Comparison of ENCODE assay signal across 18 cellular contexts in the genomic region with DNA sequence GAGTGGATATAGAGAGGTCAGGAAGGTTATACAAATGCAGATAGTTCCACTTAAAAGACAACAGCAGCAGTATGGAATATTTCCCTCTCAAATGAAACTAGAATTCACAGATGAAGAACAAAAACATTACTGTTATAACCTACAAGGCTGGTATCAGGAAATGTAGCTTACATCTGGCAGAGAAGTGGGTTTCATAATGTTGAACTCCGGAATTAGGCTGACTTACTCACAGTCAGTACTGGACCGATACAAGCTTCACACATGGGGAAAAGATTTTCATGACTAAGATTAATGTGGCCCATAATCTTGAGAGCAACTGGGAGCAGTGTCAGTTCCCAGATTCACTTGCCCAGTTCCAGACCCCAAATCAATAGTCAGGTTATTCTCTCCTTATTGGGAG.
DNase-seq lines count a peak whose midpoint lies in the region; ATAC-seq and TF ChIP-seq lines count a peak whose summit lies in the region.
"Had no signal": no experiment of that assay in that cellular context is flagged by ENCODE, and none has a peak within 500 bp of the region (broad histone marks: within the 10 kb centered on the region; RNA-seq: fewer than 3 reads in every experiment).

No MANE protein-coding gene starts in this region.

- no peaks in the 10 kb centered on the region for H3K9me3 Mint-ChIP-seq in GM23338

- intact Hi-C loops in mammary epithelial cell (cut with micrococcal nuclease) (loop anchor here (10.0 kb wide), 1 partner anchor 594 kb away; no protein-coding TSS in a partner anchor), adrenal gland (cut with DNase I) (no loop called here), spleen (cut with DNase I; ENCODE audit: low total_unique reads) (no loop called here)

- H4K20me1 ChIP-seq in GM23338 (replicated peaks; ENCODE audit: insufficient read depth) (no peaks in the 10 kb centered on the region), mammary epithelial cell (ENCODE audit: insufficient read depth, low read length) (no peaks in the 10 kb centered on the region)

- H3F3A ChIP-seq in GM23338 (replicated peaks; ENCODE audit: low read depth) = no peaks in the 10 kb centered on the region

- no peaks in the 10 kb centered on the region for H3K79me2 ChIP-seq in GM23338 (replicated peaks; ENCODE audit: insufficient read depth)
- H3K79me2 ChIP-seq in mammary epithelial cell (ENCODE audit: insufficient read depth, low read length) = no peaks in the 10 kb centered on the region

- peak overlapping the region; percentile 66 for H3K4me2 ChIP-seq in GM23338
- H3K4me2 ChIP-seq in mammary epithelial cell (ENCODE audit: insufficient read depth, low read depth, low read length) = no peak overlapping the region

- CTCF ChIA-PET in mammary epithelial cell (lab: Charles Lee; ENCODE audit: low non-redundant PET) = no interaction called here

- H3K9me2 ChIP-seq in GM23338 (ENCODE audit: insufficient read depth) = peaks cover 9% of the 10 kb centered on the region; the same call in 1 of the 2 replicates

- H3K27ac ChIP-seq in GM23338 (ENCODE audit: low read depth) (no peak overlapping the region), mammary epithelial cell (ENCODE audit: insufficient read depth, low read depth, low read length) (no peak overlapping the region), adrenal gland (no peak overlapping the region), spleen (no peak overlapping the region)

- ATAC-seq in GM23338 (no peak), HG03469 (IDR thresholded peaks at IDR 0.05; ENCODE audit: unreplicated experiment) (no peak)

- BruUV-seq in mammary epithelial cell (replicated peaks; lab: Mats Ljungman, UMichigan) = no TSS peak

- H3K4me1 Mint-ChIP-seq in GM23338 = peaks cover 11% of the 10 kb centered on the region; the same call in 2 of the 3 replicates

- H3K4me3 Mint-ChIP-seq in GM23338 = no peak overlapping the region

- dilution Hi-C loops in mammary epithelial cell (cut with HindIII; ENCODE audit: low sequenced_read_pairs) = no loop called here

- DNase-seq in AG08395 (ENCODE audit: low spot score) (peak; percentile 21), GM23338 (ENCODE audit: low spot score) (no peak), mammary epithelial cell (peak; percentile 12), fibroblast of the aortic adventitia (ENCODE audit: low read depth) (peak; percentile 65), adrenal gland (no peak), NCI-H345 treated with DMSO at 0.1 percent for 48 hours (lab: John Stamatoyannopoulos, UW; ENCODE audit: unreplicated experiment) (no peak), spleen (no peak)
- DNase-seq: 8988T, C1 segment of cervical spinal cord, DND-41, KBM-7, NCI-H1092, NCI-H146, NCI-H2081 treated with DMSO at 0.1 percent for 48 hours, NCI-H2227 treated with DMSO at 0.1 percent for 48 hours, NCI-H524 treated with DMSO at 0.1 percent for 48 hours, SHP77 had no signal

- H3K27me3 Mint-ChIP-seq in GM23338 (ENCODE audit: insufficient read depth, low read depth, poor library complexity) = no peaks in the 10 kb centered on the region

- H3K9ac ChIP-seq in mammary epithelial cell (ENCODE audit: insufficient read depth, low read length) = no peak overlapping the region

- no peak for TF ChIP-seq POLR2A in adrenal gland (IDR thresholded peaks at IDR 0.05)
- no peak for TF ChIP-seq POLR2A in spleen (IDR thresholded peaks at IDR 0.05)

- H3K36me3 Mint-ChIP-seq in GM23338 (ENCODE audit: low read depth) = no peaks in the 10 kb centered on the region

- no peaks in the 10 kb centered on the region for H3K9me3 ChIP-seq in mammary epithelial cell (replicated peaks; ENCODE audit: insufficient read depth, low read length)
- no peaks in the 10 kb centered on the region for H3K9me3 ChIP-seq in adrenal gland (replicated peaks in 1 of 3)
- no peaks in the 10 kb centered on the region for H3K9me3 ChIP-seq in spleen

- WGBS in mammary epithelial cell (ENCODE audit: low coverage, missing lambda C conversion rate) = 92% methylated on average over 2 of the region's 2 CpGs
- 79 to 91% (median 82%) methylated on average over 2 of the region's 2 CpGs for WGBS in adrenal gland, 4 donors
- 49 to 63% (median 58%) methylated on average over 2 of the region's 2 CpGs for WGBS in spleen, 5 donors

- H3K27ac Mint-ChIP-seq in GM23338 = no peak overlapping the region

- TF ChIP-seq CTCF in GM23338 (conservative IDR thresholded peaks at IDR 0.05; ENCODE audit: low read depth in 2 of 2) (no peak), mammary epithelial cell (conservative IDR thresholded peaks at IDR 0.05 in 1 of 2, IDR thresholded peaks at IDR 0.05 in 1 of 2; ENCODE audit: extremely low read depth in 1 of 2, insufficient read depth in 1 of 2, low read depth in 1 of 2, low read length in 2 of 2) (no peak), fibroblast of the aortic adventitia (IDR thresholded peaks at IDR 0.05; ENCODE audit: insufficient read depth, low read length) (no peak), adrenal gland (IDR thresholded peaks at IDR 0.05) (no peak), spleen (IDR thresholded peaks at IDR 0.05 in 8 of 11, conservative IDR thresholded peaks at IDR 0.05 in 3 of 11) (no peak)

- H3K4me3 ChIP-seq in GM23338 (no peak overlapping the region), mammary epithelial cell (replicated peaks in 1 of 3; ENCODE audit: insufficient read depth in 1 of 3, low read depth in 2 of 3, low read length in 3 of 3) (no peak overlapping the region), fibroblast of the aortic adventitia (ENCODE audit: low read depth, low read length) (no peak overlapping the region), adrenal gland (no peak overlapping the region), spleen (no peak overlapping the region)

- H3K36me3 ChIP-seq in GM23338 (ENCODE audit: insufficient read depth) (no peaks in the 10 kb centered on the region), mammary epithelial cell (ENCODE audit: insufficient read depth, low read length) (no peaks in the 10 kb centered on the region), adrenal gland (replicated peaks in 1 of 2) (no peaks in the 10 kb centered on the region), spleen (no peaks in the 10 kb centered on the region)

- H3K4me1 ChIP-seq in GM23338 (ENCODE audit: insufficient read depth) = peaks cover 8% of the 10 kb centered on the region
- no peaks in the 10 kb centered on the region for H3K4me1 ChIP-seq in mammary epithelial cell (ENCODE audit: insufficient read depth, low read length)
- H3K4me1 ChIP-seq in adrenal gland (replicated peaks in 1 of 2) = no peaks in the 10 kb centered on the region
- H3K4me1 ChIP-seq in spleen = no peaks in the 10 kb centered on the region

- in situ Hi-C loops in mammary epithelial cell (cut with MboI; ENCODE audit: low sequenced_read_pairs in 2 of 2) = loop anchor here (10.0 to 25.0 kb wide), 3 partner anchors 364 to 886 kb away; partner anchors contain the start of gene KITLG (in 1 of the 2)

- H3K27me3 ChIP-seq in GM23338 (ENCODE audit: insufficient read depth) = no peaks in the 10 kb centered on the region
- no peaks in the 10 kb centered on the region for H3K27me3 ChIP-seq in mammary epithelial cell (ENCODE audit: insufficient read depth, low read length)
- H3K27me3 ChIP-seq in adrenal gland = no peaks in the 10 kb centered on the region
- peaks cover 0 to 6% (median 0%) of the 10 kb centered on the region in 7 donors for H3K27me3 ChIP-seq in spleen (replicated peaks in 1 of 7)

- H2AFZ ChIP-seq in GM23338 (peak overlapping the region; percentile 57; the same call in 1 of the 2 replicates), mammary epithelial cell (ENCODE audit: low read depth, low read length) (no peak overlapping the region)

TF ChIP-seq in GM23338, 12 proteins besides CTCF, POLR2A, EP300 and RAD21:
- TF ChIP-seq EZH2 (IDR thresholded peaks at IDR 0.05; ENCODE audit: low read depth, unreplicated experiment) (no peak), ZNF114 (CRISPR knock-in tag; IDR thresholded peaks at IDR 0.05) (no peak)
TF ChIP-seq in GM23338: peak in this region for 0.

Comparison
In these comparisons a context has a peak if more than half of its experiments do, and no peak if none do; other contexts are left out.
1. DNase-seq: peak in AG08395 (single experiment), mammary epithelial cell (single experiment) and fibroblast of the aortic adventitia (single experiment); none in GM23338 (single experiment), adrenal gland (0 of 7), NCI-H345 treated with DMSO at 0.1 percent for 48 hours (single experiment) and spleen (single experiment).